In the genomic region with DNA sequence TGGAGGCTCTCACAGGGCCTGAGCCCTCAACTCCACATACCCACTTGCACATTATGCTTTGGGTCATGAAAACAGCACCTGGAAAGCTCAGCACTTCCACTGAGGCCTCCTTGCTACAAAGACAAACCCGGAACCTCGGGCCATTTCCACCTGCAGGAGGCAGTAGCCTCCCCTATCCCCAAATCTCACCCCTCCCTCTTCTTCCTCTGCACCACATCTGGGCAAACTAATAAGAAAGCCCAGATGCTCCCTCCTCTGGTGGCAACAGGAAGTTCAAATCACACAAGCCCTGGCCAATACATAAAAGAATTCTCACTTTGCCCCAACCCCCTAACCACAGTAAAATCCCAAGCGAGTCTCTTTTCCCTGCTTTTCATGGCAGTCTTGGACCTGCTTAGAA, we compare ENCODE assay signal across 9 cellular contexts.
DNase-seq lines count a peak whose midpoint lies in the region; ATAC-seq, FAIRE-seq and TF ChIP-seq lines count a peak whose summit lies in the region.
"Had no signal": no experiment of that assay in that cellular context is flagged by ENCODE, and none has a peak within 500 bp of the region (broad histone marks: within the 10 kb centered on the region; RNA-seq: fewer than 3 reads in every experiment).

No MANE protein-coding gene starts in this region.

- H3K27me3 ChIP-seq in GM12878 (replicated peaks in 1 of 2; ENCODE audit: control insufficient read depth in 2 of 2, insufficient read depth in 2 of 2, low read length in 1 of 2) (no peaks in the 10 kb centered on the region), psoas muscle (ENCODE audit: insufficient read depth in 3 of 3, low read length in 2 of 3) (no peaks in the 10 kb centered on the region)
- H3K27me3 ChIP-seq: upper lobe of left lung had no signal

- no peak overlapping the region for H2AFZ ChIP-seq in GM12878 (ENCODE audit: control insufficient read depth, low read depth, low read length)

- SMC1A ChIA-PET in GM12878 (lab: Charles Lee; ENCODE audit: uncharacterized antibody, unreplicated experiment): interaction anchor here (1.0 kb wide), 1 partner anchor 665 kb away, joined by 3 read pairs; no protein-coding TSS in a partner anchor

- POLR2A ChIA-PET in GM12878 (lab: Charles Lee): no interaction called here
- POLR2A ChIA-PET in naive thymus-derived CD8-positive, alpha-beta T cell (lab: Charles Lee): no interaction called here

- intact Hi-C loops in GM12878 (cut with micrococcal nuclease; ENCODE audit: unreplicated experiment) (no loop called here), psoas muscle (cut with DNase I) (no loop called here)

- H3K27ac Mint-ChIP-seq in naive thymus-derived CD8-positive, alpha-beta T cell: no peak overlapping the region

- no peaks in the 10 kb centered on the region for H3K36me3 Mint-ChIP-seq in naive thymus-derived CD8-positive, alpha-beta T cell

- 0 out of 2 replicates have a peak, but pooled peaks have one; percentile 18 for TF ChIP-seq RAD21 in GM12878 (IDR thresholded peaks at IDR 0.05; ENCODE audit: insufficient read depth, low read depth, low read length)

- DNase-seq in AG20443 (ENCODE audit: low spot score) (peak; percentile 43), HK-2 (ENCODE audit: unreplicated experiment) (peak; percentile 22), GM12878 (ENCODE audit: low read depth, low spot score) (no peak), renal cortical epithelial cell (ENCODE audit: low read depth) (peak; percentile 27), psoas muscle (no peak), anterior cingulate cortex (lab: John Stamatoyannopoulos, UW) (no peak)
- no peak for DNase-seq in naive thymus-derived CD8-positive, alpha-beta T cell
- DNase-seq: upper lobe of left lung had no signal

- H3K9me3 Mint-ChIP-seq in naive thymus-derived CD8-positive, alpha-beta T cell: peaks cover 0 to 21% (median 2%) of the 10 kb centered on the region in 9 donors

- ATAC-seq in GM19328 (IDR thresholded peaks at IDR 0.05; ENCODE audit: unreplicated experiment) (peak; percentile 75), GM12878 (peak; percentile 92), psoas muscle (no peak)
- no peak for ATAC-seq in naive thymus-derived CD8-positive, alpha-beta T cell

- TF ChIP-seq CTCF in GM12878 (IDR thresholded peaks at IDR 0.05 in 2 of 3, conservative IDR thresholded peaks at IDR 0.05 in 1 of 3; ENCODE audit: control insufficient read depth in 2 of 3, extremely low read depth in 1 of 3, insufficient read depth in 1 of 3, low read depth in 3 of 3, low read length in 3 of 3) (peak; percentile 38 to 61 (median 48); a peak in 5 of 6 replicates), psoas muscle (IDR thresholded peaks at IDR 0.05) (no peak)

- H3K36me3 ChIP-seq in GM12878 (ENCODE audit: control insufficient read depth in 2 of 2, insufficient read depth in 2 of 2, low read length in 1 of 2) (no peaks in the 10 kb centered on the region), psoas muscle (ENCODE audit: insufficient read depth in 1 of 2, low read depth in 1 of 2) (no peaks in the 10 kb centered on the region)
- H3K36me3 ChIP-seq: upper lobe of left lung had no signal

- H4K20me1 ChIP-seq in GM12878 (ENCODE audit: control insufficient read depth, insufficient read depth): no peaks in the 10 kb centered on the region

- BruUV-seq in GM12878 (replicated peaks; lab: Mats Ljungman, UMichigan): no TSS peak

- CTCF ChIA-PET in GM12878 (lab: Yijun Ruan, JAX): no interaction called here

- no peak for FAIRE-seq in GM12878 (lab: Jason Lieb, UNC)

- H3K4me1 ChIP-seq in GM12878 (ENCODE audit: control insufficient read depth, insufficient read depth, low read length) (no peaks in the 10 kb centered on the region), psoas muscle (no peaks in the 10 kb centered on the region)
- H3K4me1 ChIP-seq: upper lobe of left lung had no signal

- H3K9me3 ChIP-seq in GM12878 (replicated peaks; ENCODE audit: control insufficient read depth, insufficient read depth, low read length) (no peaks in the 10 kb centered on the region), psoas muscle (no peaks in the 10 kb centered on the region)

- peaks cover 0 to 4% (median 0%) of the 10 kb centered on the region in 4 donors for H3K4me1 Mint-ChIP-seq in naive thymus-derived CD8-positive, alpha-beta T cell

- TF ChIP-seq POLR2A in GM12878 (IDR thresholded peaks at IDR 0.05; ENCODE audit: low read depth, low read length): no peak

- TF ChIP-seq EP300 in GM12878 (IDR thresholded peaks at IDR 0.05; ENCODE audit: borderline replicate concordance in 1 of 2, control insufficient read depth in 1 of 2, low read depth in 2 of 2, low read length in 2 of 2): no peak

- in situ Hi-C loops in GM12878 (cut with MboI): no loop called here

- 0% methylated on average over 3 of the region's 3 CpGs for WGBS in GM12878 (ENCODE audit: insufficient coverage, insufficient replicate concordance, low lambda C conversion rate, missing lambda C conversion rate)
- WGBS in psoas muscle, 3 donors: 36 to 52% (median 47%) methylated on average over 3 of the region's 3 CpGs

- no peaks in the 10 kb centered on the region for H3K79me2 ChIP-seq in GM12878 (ENCODE audit: control insufficient read depth, insufficient read depth, low read length)

- H3K27ac ChIP-seq in GM12878 (ENCODE audit: control insufficient read depth, insufficient read depth) (no peak overlapping the region), psoas muscle (no peak overlapping the region)
- H3K27ac ChIP-seq: upper lobe of left lung had no signal

- RAD21 ChIA-PET in GM12878 (lab: Charles Lee; ENCODE audit: unreplicated experiment): no interaction called here

- no peak overlapping the region for H3K4me3 Mint-ChIP-seq in naive thymus-derived CD8-positive, alpha-beta T cell

- no peak overlapping the region for H3K9ac ChIP-seq in GM12878 (ENCODE audit: control insufficient read depth, insufficient read depth, low read length)

- H3K4me3 ChIP-seq in GM12878 (no peak overlapping the region), psoas muscle (no peak overlapping the region)
- H3K4me3 ChIP-seq: upper lobe of left lung had no signal

- H3K27me3 Mint-ChIP-seq in naive thymus-derived CD8-positive, alpha-beta T cell: peaks cover 0 to 2% (median 0%) of the 10 kb centered on the region in 5 donors

- no peak overlapping the region for H3K4me2 ChIP-seq in GM12878 (ENCODE audit: control insufficient read depth, insufficient read depth)

TF ChIP-seq in GM12878, 131 proteins besides CTCF, POLR2A, EP300 and RAD21:
- TF ChIP-seq, protein P1, sequence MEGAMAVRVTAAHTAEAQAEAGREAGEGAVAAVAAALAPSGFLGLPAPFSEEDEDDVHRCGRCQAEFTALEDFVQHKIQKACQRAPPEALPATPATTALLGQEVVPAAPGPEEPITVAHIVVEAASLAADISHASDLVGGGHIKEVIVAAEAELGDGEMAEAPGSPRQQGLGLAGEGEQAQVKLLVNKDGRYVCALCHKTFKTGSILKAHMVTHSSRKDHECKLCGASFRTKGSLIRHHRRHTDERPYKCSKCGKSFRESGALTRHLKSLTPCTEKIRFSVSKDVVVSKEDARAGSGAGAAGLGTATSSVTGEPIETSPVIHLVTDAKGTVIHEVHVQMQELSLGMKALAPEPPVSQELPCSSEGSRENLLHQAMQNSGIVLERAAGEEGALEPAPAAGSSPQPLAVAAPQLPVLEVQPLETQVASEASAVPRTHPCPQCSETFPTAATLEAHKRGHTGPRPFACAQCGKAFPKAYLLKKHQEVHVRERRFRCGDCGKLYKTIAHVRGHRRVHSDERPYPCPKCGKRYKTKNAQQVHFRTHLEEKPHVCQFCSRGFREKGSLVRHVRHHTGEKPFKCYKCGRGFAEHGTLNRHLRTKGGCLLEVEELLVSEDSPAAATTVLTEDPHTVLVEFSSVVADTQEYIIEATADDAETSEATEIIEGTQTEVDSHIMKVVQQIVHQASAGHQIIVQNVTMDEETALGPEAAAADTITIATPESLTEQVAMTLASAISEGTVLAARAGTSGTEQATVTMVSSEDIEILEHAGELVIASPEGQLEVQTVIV (IDR thresholded peaks at IDR 0.05; ENCODE audit: borderline replicate concordance, partially characterized antibody): no peak
- TF ChIP-seq SMC3 (IDR thresholded peaks at IDR 0.05; ENCODE audit: borderline replicate concordance, low read length): peak; percentile 21; the same call in 1 of the 2 replicates

Comparison
In these comparisons a context has a peak if more than half of its experiments do, and no peak if none do; other contexts are left out.
1. DNase-seq: peak in AG20443 (single experiment), HK-2 (single experiment) and renal cortical epithelial cell (single experiment); none in GM12878 (single experiment), naive thymus-derived CD8-positive, alpha-beta T cell (0 of 10), psoas muscle (0 of 2) and anterior cingulate cortex (0 of 58).
2. ATAC-seq: peak in GM19328 (single experiment) and GM12878 (single experiment); none in naive thymus-derived CD8-positive, alpha-beta T cell (0 of 2) and psoas muscle (0 of 4).